Comparison of ENCODE assay signal across 10 cellular contexts in genomic region chr11:8247312-8247711, GRCh38. TPM values are rescaled to one million over a fixed set of nuclear protein-coding genes. Genes with fewer than 3 reads are reported as not detected.
A peak's percentile ranks its signal among the peaks of the same experiment; 100 is the strongest.
DNase-seq lines count a peak whose midpoint lies in the region; ATAC-seq and TF ChIP-seq lines count a peak whose summit lies in the region.
"Had no signal": no experiment of that assay in that cellular context is flagged by ENCODE, and none has a peak within 500 bp of the region (broad histone marks: within the 10 kb centered on the region; RNA-seq: fewer than 3 reads in every experiment).

No MANE protein-coding gene starts in this region.

- H2BK120ac ChIP-seq in neuronal stem cell (ENCODE audit: low read depth, low read length) = no peak overlapping the region

- no peak overlapping the region for H2BK5ac ChIP-seq in neuronal stem cell (ENCODE audit: low read length)

- intact Hi-C loops in ascending aorta (cut with DNase I) = loop anchor here (2.0 kb wide), 1 partner anchor 15 kb away; the partner anchor contains the start of gene LMO1

- no peak overlapping the region for H3K9ac ChIP-seq in neuronal stem cell (ENCODE audit: low read depth, low read length, poor library complexity)

- ATAC-seq in GM18517 (IDR thresholded peaks at IDR 0.05; ENCODE audit: unreplicated experiment) = no peak
- ATAC-seq: CD8-positive, alpha-beta T cell had no signal

- peaks cover 6% of the 10 kb centered on the region for H3K79me1 ChIP-seq in neuronal stem cell (ENCODE audit: low read depth, low read length)

- DNase-seq in NCI-H146 (lab: John Stamatoyannopoulos, UW) (peak; percentile 40), NCI-H146 treated with DMSO at 0.1 percent for 48 hours (lab: John Stamatoyannopoulos, UW; ENCODE audit: unreplicated experiment) (no peak), ascending aorta (ENCODE audit: low spot score in 2 of 2) (no peak), neuronal stem cell (ENCODE audit: low spot score) (no peak), NCI-H1694 treated with DMSO at 0.1 percent for 48 hours (lab: John Stamatoyannopoulos, UW) (no peak)
- DNase-seq in effector CD4-positive, alpha-beta T cell = no peak
- DNase-seq: CD8-positive, alpha-beta T cell; head of caudate nucleus had no signal

- no peak overlapping the region for H3K14ac ChIP-seq in neuronal stem cell (ENCODE audit: low read length)

- H3K4me1 ChIP-seq in ascending aorta = no peaks in the 10 kb centered on the region
- peaks cover 10 to 12% of the 10 kb centered on the region in 2 donors for H3K4me1 ChIP-seq in neuronal stem cell (ENCODE audit: control insufficient read depth in 2 of 2, insufficient read depth in 1 of 2, low read depth in 1 of 2, low read length in 2 of 2)

- H3K36me3 ChIP-seq in ascending aorta (no peaks in the 10 kb centered on the region), neuronal stem cell (replicated peaks in 1 of 2; ENCODE audit: control insufficient read depth in 2 of 2, insufficient read depth in 2 of 2, low read length in 2 of 2) (no peaks in the 10 kb centered on the region)

- H4K91ac ChIP-seq in neuronal stem cell (ENCODE audit: low read depth, low read length, poor library complexity) = no peak overlapping the region

- H3K27me3 ChIP-seq in ascending aorta (no peaks in the 10 kb centered on the region), neuronal stem cell (ENCODE audit: control insufficient read depth in 3 of 3, insufficient read depth in 3 of 3, low read depth in 1 of 3, low read length in 3 of 3) (peaks cover 0 to 60% (median 0%) of the 10 kb centered on the region in 3 experiments)

- H3K9me3 ChIP-seq in ascending aorta (no peaks in the 10 kb centered on the region), neuronal stem cell (replicated peaks in 1 of 2; ENCODE audit: control insufficient read depth in 2 of 2, insufficient read depth in 1 of 2, low read depth in 1 of 2, low read length in 2 of 2) (no peaks in the 10 kb centered on the region)

- no peak overlapping the region for H3K18ac ChIP-seq in neuronal stem cell (ENCODE audit: low read length)

- no peak overlapping the region for H3K4me2 ChIP-seq in neuronal stem cell (ENCODE audit: insufficient read depth, low read length, poor library complexity, severe bottlenecking)

- no peak overlapping the region for H3K4ac ChIP-seq in neuronal stem cell (ENCODE audit: low read length)

- no CpG with 5 or more reads among the region's 6 CpGs for WGBS in neuronal stem cell (ENCODE audit: extremely low coverage in 2 of 2, insufficient read length in 2 of 2, insufficient replicate concordance in 1 of 2), 2 donors

- H4K8ac ChIP-seq in neuronal stem cell (ENCODE audit: low read depth, low read length) = no peak overlapping the region

- no peak for TF ChIP-seq EP300 in Ishikawa (IDR thresholded peaks at IDR 0.05; ENCODE audit: borderline replicate concordance)

- H2BK12ac ChIP-seq in neuronal stem cell (ENCODE audit: low read length) = no peak overlapping the region

- H3K4me3 ChIP-seq in ascending aorta (no peak overlapping the region), neuronal stem cell (ENCODE audit: low read length in 2 of 2) (no peak overlapping the region)

- no peak overlapping the region for H2AK5ac ChIP-seq in neuronal stem cell (ENCODE audit: low read depth, low read length)

- peak in 2 of 3 experiments; percentile 8 to 37 for TF ChIP-seq CTCF in ascending aorta (IDR thresholded peaks at IDR 0.05)

- no peak overlapping the region for H2AFZ ChIP-seq in neuronal stem cell (ENCODE audit: low read length)

- peak; percentile 44 for TF ChIP-seq RAD21 in Ishikawa (IDR thresholded peaks at IDR 0.05; ENCODE audit: low read depth)

- peak overlapping the region; percentile 34 for H3K23ac ChIP-seq in neuronal stem cell (ENCODE audit: low read depth, low read length, poor library complexity)

- H2BK15ac ChIP-seq in neuronal stem cell (ENCODE audit: low read length) = no peak overlapping the region

- H3K27ac ChIP-seq in ascending aorta = no peak overlapping the region
- no peak overlapping the region for H3K27ac ChIP-seq in neuronal stem cell (replicated peaks; ENCODE audit: low read length)

TF ChIP-seq in Ishikawa, 13 proteins besides CTCF, POLR2A, EP300 and RAD21:
- TF ChIP-seq CEBPB (IDR thresholded peaks at IDR 0.05) (no peak), EGR1 (IDR thresholded peaks at IDR 0.05) (no peak), USF1 (IDR thresholded peaks at IDR 0.05) (no peak), ZBTB7A (IDR thresholded peaks at IDR 0.05; ENCODE audit: low read depth) (no peak), CREB1 (IDR thresholded peaks at IDR 0.05; ENCODE audit: low read depth) (no peak), TAF1 (IDR thresholded peaks at IDR 0.05; ENCODE audit: low read depth) (no peak), REST (IDR thresholded peaks at IDR 0.05; ENCODE audit: low read depth) (no peak), TEAD4 (IDR thresholded peaks at IDR 0.05) (no peak), TCF12 (IDR thresholded peaks at IDR 0.05; ENCODE audit: low read depth) (no peak), YY1 (IDR thresholded peaks at IDR 0.05; ENCODE audit: low read depth) (no peak), MAX (IDR thresholded peaks at IDR 0.05) (no peak)

RNA-seq across cellular contexts. Expression of gene LMO1, which starts 16.4 kb away (rescaled TPM):
- not detected for total RNA-seq in ascending aorta
- 9.9 TPM for polyA plus RNA-seq in neuronal stem cell (2013, experiment 1 of 2)
- polyA plus RNA-seq in neuronal stem cell (2013, experiment 2 of 2) = 9.4 TPM
- total RNA-seq: CD8-positive, alpha-beta T cell had no signal
